8 cellular contexts compared by ENCODE assay signal in the genomic region with DNA sequence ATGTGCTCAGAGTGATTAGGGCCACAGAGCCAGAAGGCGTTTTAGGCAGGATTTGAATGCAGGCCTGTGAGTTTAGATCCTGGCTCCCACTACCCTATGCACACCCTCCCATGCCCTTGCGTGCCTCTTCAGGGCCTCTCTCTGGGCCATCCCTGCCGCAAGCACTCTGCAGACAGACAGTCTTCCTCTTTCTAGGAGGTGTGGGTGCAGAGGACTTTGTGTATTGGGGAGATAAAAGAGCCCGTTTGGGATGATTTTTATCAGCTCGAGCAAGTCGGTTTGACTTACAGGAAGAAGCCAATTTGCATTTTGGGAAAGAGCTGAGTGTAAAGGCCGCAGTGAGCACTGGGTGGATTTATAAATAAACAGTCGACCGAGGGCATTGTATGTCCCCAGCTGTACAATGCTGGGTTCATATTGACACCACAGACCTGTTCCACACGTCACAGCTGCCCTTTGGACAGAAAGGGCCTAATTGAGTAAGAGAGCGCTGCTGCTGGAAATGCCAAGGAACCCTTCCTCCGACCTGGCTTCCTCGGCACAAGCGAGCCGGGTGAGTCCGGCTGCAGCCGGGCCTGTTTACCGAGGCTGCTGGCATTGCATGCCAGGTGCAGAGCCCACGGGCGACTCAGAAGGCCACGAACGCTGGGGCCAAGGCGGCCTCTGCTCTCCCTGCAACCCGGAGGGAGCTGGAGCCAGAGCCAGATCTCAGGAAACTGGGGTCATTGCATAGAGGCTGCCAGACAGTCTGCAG. TPM values are rescaled to one million over a fixed set of nuclear protein-coding genes. Genes with fewer than 3 reads are reported as not detected.
DNase-seq lines count a peak whose midpoint lies in the region; ATAC-seq, FAIRE-seq and TF ChIP-seq lines count a peak whose summit lies in the region.

No MANE protein-coding gene starts in this region.

- TF ChIP-seq CTCF in VCaP (conservative IDR thresholded peaks at IDR 0.05) (no peak), left lung (IDR thresholded peaks at IDR 0.05) (no peak), transverse colon (IDR thresholded peaks at IDR 0.05) (no peak)

- FAIRE-seq in RCC 7860 (lab: Jason Lieb, UNC) = no peak

- H3K27me3 ChIP-seq in left lung (no peaks in the 10 kb centered on the region), transverse colon (no peaks in the 10 kb centered on the region)

- peak; percentile 64 for TF ChIP-seq EP300 in transverse colon (IDR thresholded peaks at IDR 0.05; ENCODE audit: low read depth)

- TF ChIP-seq POLR2A in transverse colon (IDR thresholded peaks at IDR 0.05) = peak; percentile 51

- H3K4me3 ChIP-seq in left lung = no peak overlapping the region
- peak overlapping the region in 1 of 4 donors; percentile 19 for H3K4me3 ChIP-seq in transverse colon

- in situ Hi-C loops in transverse colon (cut with MboI; ENCODE audit: low pct_ligation_motif_present in 1 of 4, low pct_unique_long_range_greater_than_20kb in 1 of 4, low sequenced_read_pairs in 3 of 4) = no loop called here

- 0 to 24% methylated on average over 2 to 24 of the region's 24 CpGs for WGBS in transverse colon (ENCODE audit: low coverage in 1 of 2), 2 donors

- peak; percentile 76 for DNase-seq in DMS153 (lab: John Stamatoyannopoulos, UW)
- DNase-seq in left lung = peak in 1 of 2 donors; percentile 60
- peak; percentile 89 for DNase-seq in transverse colon
- DNase-seq in RCC 7860 (ENCODE audit: low spot score) = no peak
- DNase-seq in cerebellar nuclear complex (lab: John Stamatoyannopoulos, UW) = no peak
- no peak for DNase-seq in NCI-H1417 treated with DMSO at 0.1 percent for 48 hours (lab: John Stamatoyannopoulos, UW)

- H3K36me3 ChIP-seq in left lung (no peaks in the 10 kb centered on the region), transverse colon (no peaks in the 10 kb centered on the region)

- H3K9me3 ChIP-seq in left lung (no peaks in the 10 kb centered on the region), transverse colon (no peaks in the 10 kb centered on the region)

- ATAC-seq in HG03354 (IDR thresholded peaks at IDR 0.05; ENCODE audit: poor library complexity, severe bottlenecking, unreplicated experiment) = peak; percentile 49
- peak; percentile 72 for ATAC-seq in left lung

- H3K27ac ChIP-seq in VCaP = peak overlapping the region; percentile 29; the same call in 1 of the 2 replicates
- H3K27ac ChIP-seq in left lung = peak overlapping the region; percentile 19 to 31
- H3K27ac ChIP-seq in transverse colon = peak overlapping the region; percentile 79 to 89 (median 88)

- intact Hi-C loops in left lung (cut with DNase I) (no loop called here), transverse colon (cut with DNase I; ENCODE audit: low total_unique reads) (no loop called here)

- H3K4me1 ChIP-seq in left lung = peaks cover 24 to 87% of the 10 kb centered on the region in 2 donors
- H3K4me1 ChIP-seq in transverse colon = peaks cover 55 to 98% (median 74%) of the 10 kb centered on the region in 4 donors

RNA-seq across cellular contexts. Expression of a gene that starts 25.1 kb away (rescaled TPM):
- total RNA-seq in left lung = 10 to 100 TPM; 63.1 to 80.2 TPM
- 100 to 1,000 TPM in 1 of 4 donors, 10 to 100 TPM in 3; 32.0 to 108 (median 63.0) TPM for total RNA-seq in transverse colon

Comparison
In these comparisons a context has a peak if more than half of its experiments do, and no peak if none do; other contexts are left out.
1. DNase-seq: peak in DMS153 (single experiment) and transverse colon (single experiment); none in RCC 7860 (single experiment), cerebellar nuclear complex (0 of 2) and NCI-H1417 treated with DMSO at 0.1 percent for 48 hours (single experiment).
2. H3K27ac ChIP-seq: peak in every context shown above with its lines; median percentile 88 in transverse colon; 29 in VCaP; 25 in left lung.